Comparison of ENCODE assay signal across 23 cellular contexts in genomic region chr2:6990871-6991270, GRCh38.
"Had no signal": no experiment of that assay in that cellular context is flagged by ENCODE, and none has a peak within 500 bp of the region (broad histone marks: within the 10 kb centered on the region; RNA-seq: fewer than 3 reads in every experiment).

No MANE protein-coding gene starts in this region.

- H3K4me1 ChIP-seq: SJSA1 had no signal

- FAIRE-seq: HepG2, RCC 7860 had no signal

- ATAC-seq: HepG2 had no signal

- H3K9me3 ChIP-seq: SJSA1 had no signal

- H3K27ac ChIP-seq: KMS-11, SJSA1, SK-N-MC had no signal

- H3K36me3 ChIP-seq: SJSA1 had no signal

- H3K4me2 ChIP-seq: KMS-11 had no signal

- DNase-seq: IMR-90, Kasumi-1, MM.1S, NCI-H1092 treated with DMSO at 0.1 percent for 48 hours, NCI-H1436, NCI-H187, NCI-H2029, NCI-H2081 treated with DMSO at 0.1 percent for 48 hours, NCI-H2171, NCI-H226, NCI-H446, NCI-H510A, NCI-H524 treated with DMSO at 0.1 percent for 48 hours, NCI-H69, NCI-H774, Right ventricle myocardium superior, RPMI8226, SIG-M5 had no signal

- H3K4me3 ChIP-seq: SJSA1, SK-N-MC had no signal

- H3K27me3 ChIP-seq: SJSA1 had no signal

- H3K9ac ChIP-seq: KMS-11 had no signal
